ENCODE assay signal across 8 cellular contexts in genomic region chr1:148679787-148680326, GRCh38.
DNase-seq lines count a peak whose midpoint lies in the region; ATAC-seq and TF ChIP-seq lines count a peak whose summit lies in the region.
"Not testable (repeated sequence)": the region's sequence is repeated elsewhere in the genome, so short reads cannot be mapped to it uniquely, and the experiment has no call there.

No MANE protein-coding gene starts in this region.

- H3K4me3 ChIP-seq in BJ (ENCODE audit: low read depth, low read length) = peak overlapping the region; percentile 52; the same call in 1 of the 2 replicates
- not testable (repeated sequence) for H3K4me3 ChIP-seq in GM23338; PC-3 (ENCODE audit: low read length)
- peak overlapping the region in 5 of 10 donors; percentile 28 to 62 (median 52) for H3K4me3 ChIP-seq in heart right ventricle

- not testable (repeated sequence) for H3K79me2 ChIP-seq in GM23338 (replicated peaks; ENCODE audit: insufficient read depth); PC-3 (ENCODE audit: low read length)

- not testable (repeated sequence) for H3K27me3 ChIP-seq in BJ (ENCODE audit: control insufficient read depth, insufficient read depth, low read length); GM23338 (ENCODE audit: insufficient read depth); PC-3 (ENCODE audit: low read length); heart right ventricle

- not testable (repeated sequence) for DNase-seq in BJ (ENCODE audit: low read depth); GM23338 (ENCODE audit: low spot score); PC-3; activated CD4-positive, alpha-beta memory T cell treated with anti-CD3 and anti-CD28 coated beads, Interleukin-2, amount 10 ng/mL, durations not matched to agents 7 days and 5 days; heart right ventricle; natural killer cell treated with Interleukin-12 subunit alpha and Interleukin-12 subunit beta and Interleukin-15 and Interleukin-18, amount 100 ng/mL, for 72 hours (ENCODE audit: low spot score); stimulated activated naive CD8-positive, alpha-beta T cell treated with anti-CD3 and anti-CD28 coated beads, Interleukin-15, Interleukin-2, amounts not matched to agents 100 U/mL and 50 U/mL, for 24 hours

- not testable (repeated sequence) for H3K9me2 ChIP-seq in GM23338 (ENCODE audit: insufficient read depth); PC-3 (replicated peaks; ENCODE audit: low read length)

- not testable (repeated sequence) for TF ChIP-seq CTCF in BJ (IDR thresholded peaks at IDR 0.05; ENCODE audit: insufficient read depth, low read depth, low read length); GM23338 (conservative IDR thresholded peaks at IDR 0.05; ENCODE audit: low read depth in 2 of 2); PC-3 (conservative IDR thresholded peaks at IDR 0.05; ENCODE audit: low read depth, low read length); brain (conservative IDR thresholded peaks at IDR 0.05); heart right ventricle (IDR thresholded peaks at IDR 0.05)

- H3K4me3 Mint-ChIP-seq in GM23338 = peak overlapping the region; percentile 52; the same call in 2 of the 3 replicates
- peak overlapping the region; percentile 73 for H3K4me3 Mint-ChIP-seq in activated CD4-positive, alpha-beta memory T cell treated with anti-CD3 and anti-CD28 coated beads, Interleukin-2, amount 10 ng/mL, durations not matched to agents 7 days and 5 days
- peak overlapping the region; percentile 57 to 81 (median 76) for H3K4me3 Mint-ChIP-seq in brain
- peak overlapping the region; percentile 69 for H3K4me3 Mint-ChIP-seq in natural killer cell treated with Interleukin-12 subunit alpha and Interleukin-12 subunit beta and Interleukin-15 and Interleukin-18, amount 100 ng/mL, for 72 hours

- H3K9ac ChIP-seq in PC-3 (ENCODE audit: low read length) = not testable (repeated sequence)

- H3K27me3 Mint-ChIP-seq in GM23338 (ENCODE audit: insufficient read depth, low read depth, poor library complexity); activated CD4-positive, alpha-beta memory T cell treated with anti-CD3 and anti-CD28 coated beads, Interleukin-2, amount 10 ng/mL, durations not matched to agents 7 days and 5 days; brain; natural killer cell treated with Interleukin-12 subunit alpha and Interleukin-12 subunit beta and Interleukin-15 and Interleukin-18, amount 100 ng/mL, for 72 hours: not testable (repeated sequence)

- intact Hi-C loops in PC-3 (cut with micrococcal nuclease); heart right ventricle (cut with DNase I): not testable (repeated sequence)

- not testable (repeated sequence) for H3K36me3 ChIP-seq in BJ (ENCODE audit: control insufficient read depth, insufficient read depth, low read length); GM23338 (ENCODE audit: insufficient read depth); PC-3 (ENCODE audit: low read depth, low read length); heart right ventricle

- BruUV-seq in PC-3 (replicated peaks; lab: Mats Ljungman, UMichigan) = not testable (repeated sequence)

- H3K27ac ChIP-seq in GM23338 (ENCODE audit: low read depth); PC-3 (ENCODE audit: low read length); heart right ventricle: not testable (repeated sequence)

- H3F3A ChIP-seq in GM23338 (replicated peaks; ENCODE audit: low read depth); PC-3 (ENCODE audit: low read length, unreplicated experiment): not testable (repeated sequence)

- H3K36me3 Mint-ChIP-seq in GM23338 (ENCODE audit: low read depth); activated CD4-positive, alpha-beta memory T cell treated with anti-CD3 and anti-CD28 coated beads, Interleukin-2, amount 10 ng/mL, durations not matched to agents 7 days and 5 days (ENCODE audit: low read depth); brain; natural killer cell treated with Interleukin-12 subunit alpha and Interleukin-12 subunit beta and Interleukin-15 and Interleukin-18, amount 100 ng/mL, for 72 hours: not testable (repeated sequence)

- H3K4me1 ChIP-seq in GM23338 (ENCODE audit: insufficient read depth); PC-3 (ENCODE audit: insufficient read depth, low read length); heart right ventricle: not testable (repeated sequence)

- CTCF ChIA-PET in BJ (lab: Yijun Ruan, JAX); PC-3 (lab: Charles Lee); activated CD4-positive, alpha-beta memory T cell treated with anti-CD3 and anti-CD28 coated beads, Interleukin-2, amount 10 ng/mL, durations not matched to agents 7 days and 5 days (lab: Charles Lee): not testable (repeated sequence)

- not testable (repeated sequence) for H2AFZ ChIP-seq in GM23338; PC-3 (ENCODE audit: low read length)

- H4K20me1 ChIP-seq in GM23338 (replicated peaks; ENCODE audit: insufficient read depth); PC-3 (ENCODE audit: low read length): not testable (repeated sequence)

- ATAC-seq in GM23338 (peak; percentile 100), PC-3 (peak; percentile 99), heart right ventricle (peak; percentile 75 to 87 (median 82))
- peak; percentile 89 to 90 for ATAC-seq in natural killer cell treated with Interleukin-12 subunit alpha and Interleukin-12 subunit beta and Interleukin-15 and Interleukin-18, amount 100 ng/mL, for 72 hours
- ATAC-seq in stimulated activated naive CD8-positive, alpha-beta T cell treated with anti-CD3 and anti-CD28 coated beads, Interleukin-15, Interleukin-2, amounts not matched to agents 100 U/mL and 50 U/mL, for 24 hours = peak; percentile 69

- H3K4me1 Mint-ChIP-seq in GM23338; activated CD4-positive, alpha-beta memory T cell treated with anti-CD3 and anti-CD28 coated beads, Interleukin-2, amount 10 ng/mL, durations not matched to agents 7 days and 5 days; brain; natural killer cell treated with Interleukin-12 subunit alpha and Interleukin-12 subunit beta and Interleukin-15 and Interleukin-18, amount 100 ng/mL, for 72 hours (ENCODE audit: low read depth in 2 of 2): not testable (repeated sequence)

- H3K9me3 ChIP-seq in PC-3 (ENCODE audit: low read length); heart right ventricle: not testable (repeated sequence)

- not testable (repeated sequence) for H3K9me3 Mint-ChIP-seq in GM23338; activated CD4-positive, alpha-beta memory T cell treated with anti-CD3 and anti-CD28 coated beads, Interleukin-2, amount 10 ng/mL, durations not matched to agents 7 days and 5 days; brain; natural killer cell treated with Interleukin-12 subunit alpha and Interleukin-12 subunit beta and Interleukin-15 and Interleukin-18, amount 100 ng/mL, for 72 hours

- H3K27ac Mint-ChIP-seq in GM23338; activated CD4-positive, alpha-beta memory T cell treated with anti-CD3 and anti-CD28 coated beads, Interleukin-2, amount 10 ng/mL, durations not matched to agents 7 days and 5 days; brain; natural killer cell treated with Interleukin-12 subunit alpha and Interleukin-12 subunit beta and Interleukin-15 and Interleukin-18, amount 100 ng/mL, for 72 hours: not testable (repeated sequence)

- not testable (repeated sequence) for H3K4me2 ChIP-seq in GM23338; PC-3 (ENCODE audit: low read length)

- POLR2A ChIA-PET in BJ (lab: Charles Lee); PC-3 (lab: Charles Lee; ENCODE audit: unreplicated experiment); activated CD4-positive, alpha-beta memory T cell treated with anti-CD3 and anti-CD28 coated beads, Interleukin-2, amount 10 ng/mL, durations not matched to agents 7 days and 5 days (lab: Charles Lee): not testable (repeated sequence)

- 0% methylated on average over 1 to 2 of the region's 37 CpGs for WGBS in heart right ventricle, 2 donors
